In genomic region chrX:49278081-49278480, GRCh38 we compare ENCODE assay signal across 26 cellular contexts. TPM values are rescaled to one million over a fixed set of nuclear protein-coding genes. Genes with fewer than 3 reads are reported as not detected.
DNase-seq lines count a peak whose midpoint lies in the region; TF ChIP-seq lines count a peak whose summit lies in the region.
"Had no signal": no experiment of that assay in that cellular context is flagged by ENCODE, and none has a peak within 500 bp of the region (broad histone marks: within the 10 kb centered on the region; RNA-seq: fewer than 3 reads in every experiment).

No MANE protein-coding gene starts in this region.

- H3K4me3 ChIP-seq in osteoblast (ENCODE audit: insufficient read depth, low read length): no peak overlapping the region
- H3K4me3 ChIP-seq: colonic mucosa, GM23248, hepatocyte, right atrium auricular region had no signal

- H3K9me3 ChIP-seq in osteoblast (ENCODE audit: low read depth, low read length): no peaks in the 10 kb centered on the region
- H3K9me3 ChIP-seq: colonic mucosa, right atrium auricular region had no signal

- peaks cover 6% of the 10 kb centered on the region for H3K79me2 ChIP-seq in osteoblast (ENCODE audit: insufficient read depth, low read length)

- no peaks in the 10 kb centered on the region for H3K9me3 Mint-ChIP-seq in T-helper 2 cell treated with Interferon-gamma antibody and Interleukin-4, amounts not matched to agents 5 μg/mL and 100 μg/mL, for 36 hours
- no peaks in the 10 kb centered on the region for H3K9me3 Mint-ChIP-seq in activated naive CD8-positive, alpha-beta T cell treated with anti-CD3 and anti-CD28 coated beads for 36 hours
- peaks cover 1% of the 10 kb centered on the region for H3K9me3 Mint-ChIP-seq in chondrocyte (ENCODE audit: low read depth)

- peaks cover 55% of the 10 kb centered on the region for H3K4me1 Mint-ChIP-seq in T-helper 2 cell treated with Interferon-gamma antibody and Interleukin-4, amounts not matched to agents 5 μg/mL and 100 μg/mL, for 36 hours (ENCODE audit: low read depth)
- peaks cover 72% of the 10 kb centered on the region for H3K4me1 Mint-ChIP-seq in activated naive CD8-positive, alpha-beta T cell treated with anti-CD3 and anti-CD28 coated beads for 36 hours
- H3K4me1 Mint-ChIP-seq in chondrocyte (ENCODE audit: low read depth): peaks cover 1% of the 10 kb centered on the region

- in situ Hi-C loops in G401 (cut with HindIII; ENCODE audit: low sequenced_read_pairs): no loop called here

- no peak for TF ChIP-seq CTCF in osteoblast (IDR thresholded peaks at IDR 0.05; ENCODE audit: extremely low read depth, low read depth, low read length)
- TF ChIP-seq CTCF in chondrocyte (IDR thresholded peaks at IDR 0.05): no peak

- DNase-seq in T-helper 2 cell treated with Interferon-gamma antibody and Interleukin-4, amounts not matched to agents 5 μg/mL and 100 μg/mL, for 36 hours (ENCODE audit: low spot score): no peak
- no peak for DNase-seq in T-helper 2 cell
- peak; percentile 52 for DNase-seq in G401 (ENCODE audit: low spot score)
- no peak for DNase-seq in activated naive CD8-positive, alpha-beta T cell treated with anti-CD3 and anti-CD28 coated beads for 36 hours
- DNase-seq in osteoblast (ENCODE audit: insufficient read length, low spot score, missing footprints): peak; percentile 29
- DNase-seq in NCI-H1417 (lab: John Stamatoyannopoulos, UW): no peak
- no peak for DNase-seq in chondrocyte (ENCODE audit: low spot score)
- no peak for DNase-seq in NCI-H1092 (lab: John Stamatoyannopoulos, UW)
- DNase-seq: 8988T; Calu3; colonic mucosa; GM23248; KBM-7; NCI-H2029; NCI-H446 treated with DMSO at 0.1 percent for 48 hours; occipital lobe; stimulated activated CD4-positive, alpha-beta T cell treated with anti-CD3 and anti-CD28 coated beads, Interleukin-15, amount 100 ng/mL, for 24 hours; T1000; trophoblast cell had no signal

- peak overlapping the region; percentile 73 for H3K4me3 Mint-ChIP-seq in T-helper 2 cell treated with Interferon-gamma antibody and Interleukin-4, amounts not matched to agents 5 μg/mL and 100 μg/mL, for 36 hours
- H3K4me3 Mint-ChIP-seq in activated naive CD8-positive, alpha-beta T cell treated with anti-CD3 and anti-CD28 coated beads for 36 hours: peak overlapping the region; percentile 9
- no peak overlapping the region for H3K4me3 Mint-ChIP-seq in chondrocyte (ENCODE audit: unreplicated experiment)

- no peak overlapping the region for H3K27ac ChIP-seq in osteoblast (ENCODE audit: low read depth, low read length)
- H3K27ac ChIP-seq: colonic mucosa, GM23248, hepatocyte had no signal

- no peaks in the 10 kb centered on the region for H3K27me3 ChIP-seq in osteoblast (ENCODE audit: insufficient read depth, low read length)
- H3K27me3 ChIP-seq: colonic mucosa, hepatocyte, right atrium auricular region had no signal

- H4K20me1 ChIP-seq in osteoblast (ENCODE audit: insufficient read depth, low read length): peaks cover 6% of the 10 kb centered on the region

- H3K4me2 ChIP-seq in osteoblast (ENCODE audit: insufficient read depth, low read length): no peak overlapping the region
- H3K4me2 ChIP-seq: hepatocyte had no signal

- peak overlapping the region; percentile 95 for H3K27ac Mint-ChIP-seq in T-helper 2 cell treated with Interferon-gamma antibody and Interleukin-4, amounts not matched to agents 5 μg/mL and 100 μg/mL, for 36 hours
- peak overlapping the region; percentile 87 for H3K27ac Mint-ChIP-seq in activated naive CD8-positive, alpha-beta T cell treated with anti-CD3 and anti-CD28 coated beads for 36 hours
- no peak overlapping the region for H3K27ac Mint-ChIP-seq in chondrocyte (ENCODE audit: unreplicated experiment)

- peaks cover 67% of the 10 kb centered on the region for H3K36me3 Mint-ChIP-seq in T-helper 2 cell treated with Interferon-gamma antibody and Interleukin-4, amounts not matched to agents 5 μg/mL and 100 μg/mL, for 36 hours (ENCODE audit: low read depth)
- H3K36me3 Mint-ChIP-seq in activated naive CD8-positive, alpha-beta T cell treated with anti-CD3 and anti-CD28 coated beads for 36 hours: peaks cover 15% of the 10 kb centered on the region
- peaks cover 3% of the 10 kb centered on the region for H3K36me3 Mint-ChIP-seq in chondrocyte (ENCODE audit: low read depth)

- no peaks in the 10 kb centered on the region for H3K27me3 Mint-ChIP-seq in T-helper 2 cell treated with Interferon-gamma antibody and Interleukin-4, amounts not matched to agents 5 μg/mL and 100 μg/mL, for 36 hours (ENCODE audit: low read depth)
- H3K27me3 Mint-ChIP-seq in activated naive CD8-positive, alpha-beta T cell treated with anti-CD3 and anti-CD28 coated beads for 36 hours: no peaks in the 10 kb centered on the region
- H3K27me3 Mint-ChIP-seq in chondrocyte (ENCODE audit: low read depth): no peaks in the 10 kb centered on the region

- no peaks in the 10 kb centered on the region for H3K4me1 ChIP-seq in osteoblast (ENCODE audit: insufficient read depth, low read length)
- H3K4me1 ChIP-seq: colonic mucosa had no signal

- H3K36me3 ChIP-seq in osteoblast (ENCODE audit: insufficient read depth, low read length): no peaks in the 10 kb centered on the region
- H3K36me3 ChIP-seq: colonic mucosa, right atrium auricular region had no signal

- H2AFZ ChIP-seq in osteoblast (ENCODE audit: low read length): no peak overlapping the region
- H2AFZ ChIP-seq: GM23248, hepatocyte had no signal

RNA-seq across cellular contexts. Expression of gene PPP1R3F, which starts 8.5 kb away (rescaled TPM):
- 2.0 and 2.5 TPM in 2 replicates for total RNA-seq in G401 (2014; rRNA removed; shearing (Covaris generic))
- total RNA-seq in activated naive CD8-positive, alpha-beta T cell treated with anti-CD3 and anti-CD28 coated beads for 36 hours: 1 to 10 TPM; 2.1 to 2.5 TPM
- total RNA-seq in osteoblast (3.2 and 4.0 TPM in 2 replicates), chondrocyte (6.6 to 15.0 TPM (median 8.0 TPM) in 3 replicates)

RNA-seq across cellular contexts. Expression of gene FOXP3, which starts 13.6 kb away (rescaled TPM):
- total RNA-seq in G401 (2014; rRNA removed; shearing (Covaris generic)): not detected in 2 replicates
- total RNA-seq in activated naive CD8-positive, alpha-beta T cell treated with anti-CD3 and anti-CD28 coated beads for 36 hours: 10 to 100 TPM; 11.2 to 11.9 TPM
- not detected in 2 replicates for total RNA-seq in osteoblast
- total RNA-seq in chondrocyte: 0.12 to 0.28 TPM in 2 of 3 replicates, not detected in the other
- total RNA-seq: endothelial cell of umbilical vein, GM23248, right atrium auricular region had no signal

RNA-seq across cellular contexts. Expression of gene GAGE10, which starts 25.4 kb away (rescaled TPM):
- total RNA-seq in G401 (2014; rRNA removed; shearing (Covaris generic)): not detected in 2 replicates
- total RNA-seq in activated naive CD8-positive, alpha-beta T cell treated with anti-CD3 and anti-CD28 coated beads for 36 hours: not detected
- total RNA-seq in osteoblast (not detected in 2 replicates), chondrocyte (not detected in 3 replicates)
- total RNA-seq: astrocyte, Calu3, colonic mucosa, endothelial cell of umbilical vein, fibroblast of villous mesenchyme, GM23248, hepatocyte, lower leg skin, occipital lobe, right atrium auricular region, SK-MEL-5 had no signal

RNA-seq across cellular contexts. Expression of gene CCDC22, which starts 42.8 kb away (rescaled TPM):
- total RNA-seq in G401 (2014; rRNA removed; shearing (Covaris generic)): 24.2 and 32.0 TPM in 2 replicates
- 10 to 100 TPM; 18.3 to 18.9 TPM for total RNA-seq in activated naive CD8-positive, alpha-beta T cell treated with anti-CD3 and anti-CD28 coated beads for 36 hours
- 13.3 and 15.6 TPM in 2 replicates for total RNA-seq in osteoblast
- total RNA-seq in chondrocyte: 12.3 to 13.2 TPM (median 12.8 TPM) in 3 replicates

RNA-seq across cellular contexts. Expression of gene GAGE12J, which starts 43.8 kb away (rescaled TPM):
- total RNA-seq in G401 (2014; rRNA removed; shearing (Covaris generic)): not detected in 2 replicates
- not detected for total RNA-seq in activated naive CD8-positive, alpha-beta T cell treated with anti-CD3 and anti-CD28 coated beads for 36 hours
- total RNA-seq in osteoblast: not detected in 2 replicates
- total RNA-seq in chondrocyte: not detected in 3 replicates
- total RNA-seq: astrocyte, Calu3, colonic mucosa, endothelial cell of umbilical vein, fibroblast of villous mesenchyme, GM23248, hepatocyte, lower leg skin, occipital lobe, right atrium auricular region had no signal

Comparison
In these comparisons a context has a peak if more than half of its experiments do, and no peak if none do; other contexts are left out.
1. DNase-seq: peak in G401 (single experiment) and osteoblast (single experiment); none in T-helper 2 cell treated with Interferon-gamma antibody and Interleukin-4, amounts not matched to agents 5 μg/mL and 100 μg/mL, for 36 hours (single experiment), T-helper 2 cell (0 of 5), activated naive CD8-positive, alpha-beta T cell treated with anti-CD3 and anti-CD28 coated beads for 36 hours (single experiment), NCI-H1417 (0 of 3), chondrocyte (single experiment) and NCI-H1092 (single experiment).